In genomic region chr13:105918842-105919741, GRCh38 we compare ENCODE assay signal across 9 cellular contexts.
DNase-seq lines count a peak whose midpoint lies in the region; ATAC-seq and TF ChIP-seq lines count a peak whose summit lies in the region.
"Had no signal": no experiment of that assay in that cellular context is flagged by ENCODE, and none has a peak within 500 bp of the region (broad histone marks: within the 10 kb centered on the region; RNA-seq: fewer than 3 reads in every experiment).

No MANE protein-coding gene starts in this region.

- peak; percentile 74 for DNase-seq in H4 (ENCODE audit: low spot score)
- DNase-seq in OCI-M1 (lab: John Stamatoyannopoulos, UW): peak; percentile 77
- peak; percentile 90 for DNase-seq in epithelial cell of esophagus (ENCODE audit: low read depth)
- peak; percentile 67 for DNase-seq in osteoblast (ENCODE audit: insufficient read length, low spot score, missing footprints)
- DNase-seq in activated CD8-positive, alpha-beta T cell treated with anti-CD3 and anti-CD28 coated beads, Interleukin-2, amount 10 ng/mL, durations not matched to agents 7 days and 5 days: no peak

- H3K9me3 Mint-ChIP-seq in activated CD8-positive, alpha-beta T cell treated with anti-CD3 and anti-CD28 coated beads, Interleukin-2, amount 10 ng/mL, durations not matched to agents 7 days and 5 days (ENCODE audit: insufficient read depth): no peaks in the 10 kb centered on the region

- no peaks in the 10 kb centered on the region for H3K27me3 ChIP-seq in osteoblast (ENCODE audit: insufficient read depth, low read length)

- H3K4me2 ChIP-seq in osteoblast (ENCODE audit: insufficient read depth, low read length): peak overlapping the region; percentile 60

- no peaks in the 10 kb centered on the region for H3K27me3 Mint-ChIP-seq in activated CD8-positive, alpha-beta T cell treated with anti-CD3 and anti-CD28 coated beads, Interleukin-2, amount 10 ng/mL, durations not matched to agents 7 days and 5 days (ENCODE audit: low read depth)

- no peaks in the 10 kb centered on the region for H3K79me2 ChIP-seq in osteoblast (ENCODE audit: insufficient read depth, low read length)

- no peak overlapping the region for H3K4me3 ChIP-seq in epithelial cell of esophagus (ENCODE audit: low read length)
- peak overlapping the region; percentile 2 for H3K4me3 ChIP-seq in osteoblast (ENCODE audit: insufficient read depth, low read length)
- H3K4me3 ChIP-seq: thoracic aorta had no signal

- H3K4me3 Mint-ChIP-seq in activated CD8-positive, alpha-beta T cell treated with anti-CD3 and anti-CD28 coated beads, Interleukin-2, amount 10 ng/mL, durations not matched to agents 7 days and 5 days: no peak overlapping the region

- peak overlapping the region; percentile 31 for H3K27ac ChIP-seq in osteoblast (ENCODE audit: low read depth, low read length)
- H3K27ac ChIP-seq: thoracic aorta had no signal

- H3K9me3 ChIP-seq in osteoblast (ENCODE audit: low read depth, low read length): no peaks in the 10 kb centered on the region
- H3K9me3 ChIP-seq: thoracic aorta had no signal

- H2AFZ ChIP-seq in osteoblast (ENCODE audit: low read length): peak overlapping the region; percentile 52

- no peaks in the 10 kb centered on the region for H3K4me1 Mint-ChIP-seq in activated CD8-positive, alpha-beta T cell treated with anti-CD3 and anti-CD28 coated beads, Interleukin-2, amount 10 ng/mL, durations not matched to agents 7 days and 5 days (ENCODE audit: low read depth)

- H3K4me1 ChIP-seq in osteoblast (ENCODE audit: insufficient read depth, low read length): peaks cover 29% of the 10 kb centered on the region

- POLR2A ChIA-PET in activated CD8-positive, alpha-beta T cell treated with anti-CD3 and anti-CD28 coated beads, Interleukin-2, amount 10 ng/mL, durations not matched to agents 7 days and 5 days (lab: Charles Lee): no interaction called here

- H3K27ac Mint-ChIP-seq in activated CD8-positive, alpha-beta T cell treated with anti-CD3 and anti-CD28 coated beads, Interleukin-2, amount 10 ng/mL, durations not matched to agents 7 days and 5 days: no peak overlapping the region

- no peaks in the 10 kb centered on the region for H3K36me3 Mint-ChIP-seq in activated CD8-positive, alpha-beta T cell treated with anti-CD3 and anti-CD28 coated beads, Interleukin-2, amount 10 ng/mL, durations not matched to agents 7 days and 5 days (ENCODE audit: low read depth)

- no peak for ATAC-seq in activated CD8-positive, alpha-beta T cell treated with anti-CD3 and anti-CD28 coated beads, Interleukin-2, amount 10 ng/mL, durations not matched to agents 7 days and 5 days
- ATAC-seq in HG03025 (IDR thresholded peaks at IDR 0.05; ENCODE audit: low FRiP score, unreplicated experiment) (no peak), GM19467 (IDR thresholded peaks at IDR 0.05; ENCODE audit: unreplicated experiment) (no peak), GM18870 (IDR thresholded peaks at IDR 0.05; ENCODE audit: unreplicated experiment) (no peak)

- TF ChIP-seq CTCF in epithelial cell of esophagus (IDR thresholded peaks at IDR 0.05; ENCODE audit: insufficient read depth, low read depth, low read length, missing control alignments) (no peak), osteoblast (IDR thresholded peaks at IDR 0.05; ENCODE audit: extremely low read depth, low read depth, low read length) (no peak)

- no peaks in the 10 kb centered on the region for H4K20me1 ChIP-seq in osteoblast (ENCODE audit: insufficient read depth, low read length)

- H3K36me3 ChIP-seq in osteoblast (ENCODE audit: insufficient read depth, low read length): no peaks in the 10 kb centered on the region
- H3K36me3 ChIP-seq: thoracic aorta had no signal

- CTCF ChIA-PET in activated CD8-positive, alpha-beta T cell treated with anti-CD3 and anti-CD28 coated beads, Interleukin-2, amount 10 ng/mL, durations not matched to agents 7 days and 5 days (lab: Charles Lee): no interaction called here
